9 cellular contexts compared by ENCODE assay signal in the genomic region with DNA sequence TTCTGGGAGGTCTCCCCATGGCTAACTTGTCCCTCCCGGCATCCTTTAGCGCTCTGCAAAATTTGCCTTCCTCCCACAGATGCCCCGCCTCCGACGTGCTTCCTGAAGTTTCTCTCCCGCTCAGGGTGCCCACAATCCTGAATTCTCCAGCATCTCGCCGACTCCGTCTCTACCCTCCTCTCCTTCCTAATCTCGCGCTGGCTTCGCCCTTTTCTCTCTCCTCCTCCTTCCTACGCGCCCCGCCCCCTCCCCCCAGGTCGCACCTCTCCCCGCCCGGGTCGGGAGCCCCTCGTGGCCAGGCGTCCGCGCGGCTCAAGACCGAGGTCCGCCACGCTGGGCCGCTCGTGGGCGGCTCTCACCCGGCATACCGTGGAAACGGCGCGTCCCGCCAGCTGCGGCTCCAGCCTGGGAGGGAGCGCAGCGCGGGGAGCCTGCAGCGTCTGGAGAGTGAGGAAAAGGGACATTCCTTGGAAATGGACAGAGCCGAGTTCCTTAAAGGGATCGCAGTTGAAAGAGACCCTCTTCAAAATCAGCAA. TPM values are rescaled to one million over a fixed set of nuclear protein-coding genes. Genes with fewer than 3 reads are reported as not detected.
DNase-seq lines count a peak whose midpoint lies in the region; ATAC-seq and TF ChIP-seq lines count a peak whose summit lies in the region.
"Had no signal": no experiment of that assay in that cellular context is flagged by ENCODE, and none has a peak within 500 bp of the region (broad histone marks: within the 10 kb centered on the region; RNA-seq: fewer than 3 reads in every experiment).

No MANE protein-coding gene starts in this region.

- CTCF ChIA-PET in A673 (lab: Charles Lee) = no interaction called here

- H3K4me3 Mint-ChIP-seq in endodermal cell = peak overlapping the region; percentile 67
- peak overlapping the region; percentile 28 for H3K4me3 Mint-ChIP-seq in natural killer cell

- H3K36me3 Mint-ChIP-seq in endodermal cell (ENCODE audit: low read depth) = no peaks in the 10 kb centered on the region
- H3K36me3 Mint-ChIP-seq in natural killer cell = no peaks in the 10 kb centered on the region

- TF ChIP-seq CTCF in endodermal cell (conservative IDR thresholded peaks at IDR 0.05) (no peak), natural killer cell (IDR thresholded peaks at IDR 0.05) (no peak), A673 (conservative IDR thresholded peaks at IDR 0.05; ENCODE audit: low read depth, low read length) (no peak)

- peaks cover 80% of the 10 kb centered on the region for H3K27me3 Mint-ChIP-seq in endodermal cell (ENCODE audit: insufficient read depth)
- peaks cover 48 to 62% of the 10 kb centered on the region in 2 donors for H3K27me3 Mint-ChIP-seq in natural killer cell (ENCODE audit: low read depth in 2 of 2)

- H3K27ac Mint-ChIP-seq in endodermal cell = no peak overlapping the region
- no peak overlapping the region for H3K27ac Mint-ChIP-seq in natural killer cell

- DNase-seq in AG08395 (ENCODE audit: low spot score) = peak; percentile 81
- peak; percentile 93 for DNase-seq in endodermal cell
- DNase-seq in natural killer cell = no peak
- no peak for DNase-seq in NCI-H2107 treated with DMSO at 0.1 percent for 48 hours (lab: John Stamatoyannopoulos, UW; ENCODE audit: unreplicated experiment)
- no peak for DNase-seq in A673 (ENCODE audit: low spot score)
- DNase-seq: NCI-H1930 had no signal

- H3K27ac ChIP-seq in HUES6 (ENCODE audit: low read depth, low read length) (peak overlapping the region; percentile 55; the same call in 1 of the 2 replicates), endodermal cell (ENCODE audit: low read depth, low read length) (no peak overlapping the region), A673 (ENCODE audit: low read depth, low read length, poor library complexity, severe bottlenecking) (no peak overlapping the region)

- H3K9me3 ChIP-seq in HUES6 (ENCODE audit: control insufficient read depth, insufficient read depth, low read depth, low read length) = peaks cover 3% of the 10 kb centered on the region; the same call in 1 of the 2 replicates
- H3K9me3 ChIP-seq in endodermal cell (ENCODE audit: control insufficient read depth, low read length) = no peaks in the 10 kb centered on the region
- peaks cover 26% of the 10 kb centered on the region for H3K9me3 ChIP-seq in A673 (ENCODE audit: low read depth, low read length, poor library complexity, severe bottlenecking)

- ATAC-seq in natural killer cell (no peak), GM18498 (IDR thresholded peaks at IDR 0.05; ENCODE audit: unreplicated experiment) (no peak), GM19467 (IDR thresholded peaks at IDR 0.05; ENCODE audit: unreplicated experiment) (no peak)

- H3K4me3 ChIP-seq in HUES6 (ENCODE audit: low read depth, low read length) (peak overlapping the region; percentile 81), endodermal cell (ENCODE audit: low read length) (peak overlapping the region; percentile 93), A673 (ENCODE audit: low read depth, low read length, poor library complexity, severe bottlenecking) (no peak overlapping the region)

- peaks cover 68% of the 10 kb centered on the region for H3K27me3 ChIP-seq in HUES6 (ENCODE audit: control insufficient read depth, insufficient read depth, low read length)
- H3K27me3 ChIP-seq in endodermal cell (ENCODE audit: control insufficient read depth, insufficient read depth, low read length, poor library complexity, severe bottlenecking) = peaks cover 74% of the 10 kb centered on the region
- H3K27me3 ChIP-seq in A673 (replicated peaks; ENCODE audit: insufficient read depth, low read depth, low read length, poor library complexity) = peaks cover 13% of the 10 kb centered on the region

- BruUV-seq in A673 (replicated peaks; lab: Mats Ljungman, UMichigan) = no TSS peak

- POLR2A ChIA-PET in A673 (lab: Charles Lee; ENCODE audit: low non-redundant PET) = no interaction called here

- WGBS in endodermal cell (ENCODE audit: insufficient coverage in 1 of 2, insufficient read length in 1 of 2), 2 experiments = 0 to 6% methylated on average over 16 to 43 of the region's 43 CpGs

- H3K4me1 ChIP-seq in HUES6 (ENCODE audit: control insufficient read depth, insufficient read depth, low read length) (peaks cover 32% of the 10 kb centered on the region), endodermal cell (ENCODE audit: control insufficient read depth, insufficient read depth, low read length) (peaks cover 4% of the 10 kb centered on the region), A673 (ENCODE audit: insufficient read depth, low read length, poor library complexity, severe bottlenecking) (no peaks in the 10 kb centered on the region)

- intact Hi-C loops in natural killer cell (cut with micrococcal nuclease) = no loop called here
- intact Hi-C loops in A673 (cut with micrococcal nuclease; ENCODE audit: unreplicated experiment) = no loop called here

- no peaks in the 10 kb centered on the region for H3K9me3 Mint-ChIP-seq in endodermal cell
- H3K9me3 Mint-ChIP-seq in natural killer cell = no peaks in the 10 kb centered on the region

- peak overlapping the region; percentile 84 for H3K9ac ChIP-seq in HUES6 (ENCODE audit: low read length)
- H3K9ac ChIP-seq in endodermal cell (ENCODE audit: extremely low read depth, low read length, poor library complexity, severe bottlenecking) = peak overlapping the region; percentile 47

- H3K36me3 ChIP-seq in HUES6 (ENCODE audit: control insufficient read depth, insufficient read depth, low read length) (no peaks in the 10 kb centered on the region), endodermal cell (ENCODE audit: control insufficient read depth, insufficient read depth, low read length) (no peaks in the 10 kb centered on the region), A673 (ENCODE audit: insufficient read depth, low read length, poor library complexity, severe bottlenecking) (no peaks in the 10 kb centered on the region)

- H3K4me1 Mint-ChIP-seq in endodermal cell = peaks cover 32% of the 10 kb centered on the region
- peaks cover 0 to 5% of the 10 kb centered on the region in 2 donors for H3K4me1 Mint-ChIP-seq in natural killer cell

RNA-seq across cellular contexts. Expression of a gene that starts 4.8 kb away (rescaled TPM):
- total RNA-seq in endodermal cell (1 to 10 TPM; 4.2 to 6.9 TPM), natural killer cell (not detected), A673 (2021) (not detected in 2 replicates)
- 67.3 TPM for polyA plus RNA-seq in endodermal cell (2013, experiment 1 of 2)
- polyA plus RNA-seq in endodermal cell (2013, experiment 2 of 2) = 57.3 TPM

Comparison
In these comparisons a context has a peak if more than half of its experiments do, and no peak if none do; other contexts are left out.
1. DNase-seq: peak in AG08395 (single experiment) and endodermal cell (single experiment); none in natural killer cell (single experiment), NCI-H2107 treated with DMSO at 0.1 percent for 48 hours (single experiment) and A673 (single experiment).